ENCODE assay signal across 1 cellular context in the genomic region with DNA sequence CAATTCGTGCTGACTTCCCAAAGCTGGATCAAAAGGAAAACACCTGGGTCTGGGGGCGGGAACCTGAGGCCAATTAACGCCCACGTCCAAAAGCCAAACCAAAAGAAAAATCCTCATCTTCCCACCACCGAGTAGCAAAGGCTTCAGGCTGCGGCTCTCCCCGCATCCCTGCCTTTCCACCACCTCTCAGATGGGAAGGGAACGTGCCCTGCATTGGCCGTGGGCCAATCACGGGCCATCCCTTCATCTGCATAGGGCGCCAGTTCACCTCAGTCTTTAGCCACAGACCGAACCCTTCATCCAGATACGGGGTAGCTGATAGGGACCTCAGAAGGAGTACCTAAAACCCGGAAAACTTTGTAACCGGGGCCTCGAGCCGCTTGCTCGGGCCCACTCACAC.
TF ChIP-seq lines count a peak whose summit lies in the region.

No MANE protein-coding gene starts in this region.

TF ChIP-seq in HCT116, 20 proteins besides CTCF, POLR2A, EP300 and RAD21 (continued from another document):
- TF ChIP-seq REST (IDR thresholded peaks at IDR 0.05; ENCODE audit: low read depth) (no peak), POLR2AphosphoS5 (IDR thresholded peaks at IDR 0.05; ENCODE audit: low read depth, low read length) (no peak), ZNF274 (IDR thresholded peaks at IDR 0.05; ENCODE audit: low read depth, low read length) (no peak), ZFX (IDR thresholded peaks at IDR 0.05) (no peak), EGR1 (IDR thresholded peaks at IDR 0.05; ENCODE audit: low read depth) (no peak), SIN3A (IDR thresholded peaks at IDR 0.05; ENCODE audit: low read depth) (no peak), SRF (IDR thresholded peaks at IDR 0.05; ENCODE audit: low read depth) (no peak), JUND (IDR thresholded peaks at IDR 0.05) (no peak), FOSL1 (IDR thresholded peaks at IDR 0.05; ENCODE audit: low read depth) (no peak), CBX3 (IDR thresholded peaks at IDR 0.05; ENCODE audit: low read depth) (no peak), ATF3 (IDR thresholded peaks at IDR 0.05) (no peak), SP1 (IDR thresholded peaks at IDR 0.05; ENCODE audit: low read depth) (no peak), EZH2 (IDR thresholded peaks at IDR 0.05) (no peak)
- TF ChIP-seq, protein P1, sequence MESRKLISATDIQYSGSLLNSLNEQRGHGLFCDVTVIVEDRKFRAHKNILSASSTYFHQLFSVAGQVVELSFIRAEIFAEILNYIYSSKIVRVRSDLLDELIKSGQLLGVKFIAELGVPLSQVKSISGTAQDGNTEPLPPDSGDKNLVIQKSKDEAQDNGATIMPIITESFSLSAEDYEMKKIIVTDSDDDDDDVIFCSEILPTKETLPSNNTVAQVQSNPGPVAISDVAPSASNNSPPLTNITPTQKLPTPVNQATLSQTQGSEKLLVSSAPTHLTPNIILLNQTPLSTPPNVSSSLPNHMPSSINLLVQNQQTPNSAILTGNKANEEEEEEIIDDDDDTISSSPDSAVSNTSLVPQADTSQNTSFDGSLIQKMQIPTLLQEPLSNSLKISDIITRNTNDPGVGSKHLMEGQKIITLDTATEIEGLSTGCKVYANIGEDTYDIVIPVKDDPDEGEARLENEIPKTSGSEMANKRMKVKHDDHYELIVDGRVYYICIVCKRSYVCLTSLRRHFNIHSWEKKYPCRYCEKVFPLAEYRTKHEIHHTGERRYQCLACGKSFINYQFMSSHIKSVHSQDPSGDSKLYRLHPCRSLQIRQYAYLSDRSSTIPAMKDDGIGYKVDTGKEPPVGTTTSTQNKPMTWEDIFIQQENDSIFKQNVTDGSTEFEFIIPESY (IDR thresholded peaks at IDR 0.05; ENCODE audit: extremely low read depth, insufficient replicate concordance, low read length), result no peak
